Comparison of ENCODE assay signal across 16 cellular contexts in genomic region chrX:16161173-16161572, GRCh38. TPM values are rescaled to one million over a fixed set of nuclear protein-coding genes. Genes with fewer than 3 reads are reported as not detected.
"Had no signal": no experiment of that assay in that cellular context is flagged by ENCODE, and none has a peak within 500 bp of the region (broad histone marks: within the 10 kb centered on the region; RNA-seq: fewer than 3 reads in every experiment).

No MANE protein-coding gene starts in this region.

RNA-seq across cellular contexts. Expression of gene MAGEB17, which starts 6.1 kb away (rescaled TPM):
- total RNA-seq: epithelial cell of proximal tubule; esophagus squamous epithelium; kidney epithelial cell; left colon; left ventricle myocardium superior; lung; mesothelial cell of epicardium; mucosa of gallbladder; myocyte; natural killer cell treated with Interleukin-12 subunit alpha and Interleukin-12 subunit beta and Interleukin-15 and Interleukin-18, amount 100 ng/mL, for 72 hours; renal cortical epithelial cell; skeletal muscle tissue; tibial nerve; ureter had no signal
- polyA plus RNA-seq: hepatocyte had no signal

RNA-seq across cellular contexts. Expression of gene GRPR, which starts 37.8 kb away (rescaled TPM):
- total RNA-seq: esophagus squamous epithelium, kidney epithelial cell, mucosa of gallbladder, subcutaneous adipose tissue, tibial nerve, ureter had no signal
